ENCODE assay signal across 8 cellular contexts in the genomic region with DNA sequence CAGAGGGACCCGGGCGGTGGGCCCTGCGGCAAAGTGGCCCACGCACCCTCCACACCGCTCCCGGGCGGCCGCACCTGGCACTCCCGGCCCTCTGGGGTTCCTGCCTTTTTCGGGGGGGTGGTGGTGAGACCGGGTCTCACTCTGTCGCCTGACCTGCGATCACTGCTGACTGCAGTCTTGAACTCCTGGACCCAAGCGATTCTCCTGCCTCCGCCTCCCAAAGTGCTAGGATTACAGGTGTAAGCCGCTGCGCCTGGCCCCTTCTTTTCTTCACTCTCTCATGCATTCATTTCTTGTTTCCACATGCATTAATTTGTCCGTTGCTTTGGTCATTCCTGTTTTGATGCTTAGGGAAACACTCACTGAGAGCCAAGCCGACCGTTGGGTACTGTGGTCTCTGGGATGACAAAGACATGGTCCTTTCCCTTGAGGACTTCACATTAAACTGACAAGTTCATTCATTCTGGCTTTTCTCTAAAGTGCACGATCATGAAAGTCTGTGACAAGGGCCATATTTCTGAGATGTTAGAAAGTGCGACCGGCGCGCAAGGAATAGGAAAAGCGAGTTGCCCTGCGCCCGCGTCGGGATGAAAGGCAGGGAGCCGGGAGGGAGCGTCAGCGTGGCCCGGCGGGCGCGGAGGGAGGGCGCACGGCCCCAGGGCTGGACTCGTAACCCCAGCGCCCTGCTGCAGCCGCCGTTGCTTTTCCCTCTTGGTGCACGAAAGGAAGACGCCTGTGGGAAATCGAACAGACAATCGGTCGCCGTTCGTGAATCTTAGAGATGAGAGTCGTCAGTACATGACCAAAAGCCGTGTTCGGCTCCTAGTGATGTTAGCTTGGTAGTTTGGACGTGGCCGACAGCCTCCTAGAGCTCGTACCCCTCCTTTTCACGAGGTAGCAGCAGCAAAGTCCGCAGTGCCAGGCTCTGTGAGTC. TPM values are rescaled to one million over a fixed set of nuclear protein-coding genes. Genes with fewer than 3 reads are reported as not detected.
A peak's percentile ranks its signal among the peaks of the same experiment; 100 is the strongest.
DNase-seq lines count a peak whose midpoint lies in the region; ATAC-seq and TF ChIP-seq lines count a peak whose summit lies in the region.

No MANE protein-coding gene starts in this region.

- TF ChIP-seq CTCF in DOHH2 (IDR thresholded peaks at IDR 0.05; ENCODE audit: low read depth, low read length, poor library complexity, severe bottlenecking), result no peak

- intact Hi-C loops in left cardiac atrium (cut with DNase I), result no loop called here

- H3K36me3 ChIP-seq in DOHH2 (ENCODE audit: control insufficient read depth, low read length), result peaks cover 25% of the 10 kb centered on the region

- H3K4me2 ChIP-seq in DOHH2 (ENCODE audit: low read length), result peak overlapping the region; percentile 93

- no peaks in the 10 kb centered on the region for H3K9me3 ChIP-seq in DOHH2 (ENCODE audit: control insufficient read depth, insufficient read depth, low read length)

- ATAC-seq in HG03521 (IDR thresholded peaks at IDR 0.05; ENCODE audit: unreplicated experiment) (peak; percentile 6), left cardiac atrium (peak; percentile 42 to 60)

- peaks cover 29% of the 10 kb centered on the region for H3F3A ChIP-seq in DOHH2 (ENCODE audit: control insufficient read depth, insufficient read depth)

- H3K4me3 ChIP-seq in DOHH2 (ENCODE audit: low read length), result peak overlapping the region; percentile 82

- H3K27ac ChIP-seq in DOHH2 (ENCODE audit: low read depth, low read length), result no peak overlapping the region

- peaks cover 36% of the 10 kb centered on the region for H3K79me2 ChIP-seq in DOHH2 (ENCODE audit: control insufficient read depth, low read length)

- H3K4me1 ChIP-seq in DOHH2 (ENCODE audit: control insufficient read depth, low read length), result peaks cover 39% of the 10 kb centered on the region

- H4K20me1 ChIP-seq in DOHH2 (ENCODE audit: control insufficient read depth, insufficient read depth, low read depth, low read length), result no peaks in the 10 kb centered on the region

- peaks cover 15% of the 10 kb centered on the region for H3K27me3 ChIP-seq in DOHH2 (ENCODE audit: control insufficient read depth, low read length)

- DNase-seq in activated naive CD4-positive, alpha-beta T cell treated with Interleukin-2 at 50 U/mL for 16 hours, result peak; percentile 8
- DNase-seq in left cardiac atrium (no peak), retina (peak; percentile 82), HT-29 (ENCODE audit: low spot score) (no peak), NCI-H187 (lab: John Stamatoyannopoulos, UW) (no peak), KG1 (lab: John Stamatoyannopoulos, UW) (no peak)

- H3K9me2 ChIP-seq in DOHH2 (replicated peaks; ENCODE audit: control insufficient read depth, low read length), result no peaks in the 10 kb centered on the region

RNA-seq across cellular contexts. Expression of a gene that starts 1.0 kb away (rescaled TPM):
- total RNA-seq in left cardiac atrium, result 1 to 10 TPM in 1 of 2 donors, under 1 TPM in 1; 0.62 to 1.0 TPM
- not detected in 2 replicates for total RNA-seq in HT-29 (2014; rRNA removed; shearing (Covaris generic))

RNA-seq across cellular contexts. Expression of a gene that starts 50.4 kb away (rescaled TPM):
- total RNA-seq in left cardiac atrium, result 10 to 100 TPM in 1 of 2 donors, 1 to 10 TPM in 1; 7.6 to 11.6 TPM
- total RNA-seq in HT-29 (2014; rRNA removed; shearing (Covaris generic)), result not detected in 2 replicates

Comparison
In these comparisons a context has a peak if more than half of its experiments do, and no peak if none do; other contexts are left out.
1. DNase-seq: peak in activated naive CD4-positive, alpha-beta T cell treated with Interleukin-2 at 50 U/mL for 16 hours (single experiment) and retina (single experiment); none in left cardiac atrium (single experiment), HT-29 (single experiment), NCI-H187 (0 of 2) and KG1 (single experiment).